8 cellular contexts compared by ENCODE assay signal in genomic region chr12:113260127-113260526, GRCh38. TPM values are rescaled to one million over a fixed set of nuclear protein-coding genes. Genes with fewer than 3 reads are reported as not detected.
DNase-seq lines count a peak whose midpoint lies in the region; ATAC-seq and TF ChIP-seq lines count a peak whose summit lies in the region.

No MANE protein-coding gene starts in this region.

- no peak for TF ChIP-seq CTCF in right lobe of liver (IDR thresholded peaks at IDR 0.05)
- TF ChIP-seq CTCF in thoracic aorta (IDR thresholded peaks at IDR 0.05): no peak

- H3K4me3 ChIP-seq in right lobe of liver (no peak overlapping the region), thoracic aorta (no peak overlapping the region)
- H3K4me3 ChIP-seq in effector memory CD4-positive, alpha-beta T cell (ENCODE audit: insufficient read depth, low read depth, low read length, poor library complexity, severe bottlenecking): no peak overlapping the region

- no peaks in the 10 kb centered on the region for H3K27me3 ChIP-seq in right lobe of liver
- no peaks in the 10 kb centered on the region for H3K27me3 ChIP-seq in thoracic aorta (replicated peaks; ENCODE audit: insufficient read depth)
- no peaks in the 10 kb centered on the region for H3K27me3 ChIP-seq in effector memory CD4-positive, alpha-beta T cell (replicated peaks; ENCODE audit: control insufficient read depth, insufficient read depth, low read length, poor library complexity, severe bottlenecking)

- H3K27ac ChIP-seq in right lobe of liver: peak overlapping the region; percentile 49 to 74 (median 72)
- H3K27ac ChIP-seq in thoracic aorta: peak overlapping the region; percentile 65 to 71
- H3K27ac ChIP-seq in effector memory CD4-positive, alpha-beta T cell (ENCODE audit: insufficient read depth, low read length, poor library complexity, severe bottlenecking): no peak overlapping the region

- H3K27me3 Mint-ChIP-seq in T-helper 2 cell treated with Interferon-gamma antibody and Interleukin-4, amounts not matched to agents 5 μg/mL and 100 μg/mL, for 36 hours (ENCODE audit: low read depth): no peaks in the 10 kb centered on the region
- no peaks in the 10 kb centered on the region for H3K27me3 Mint-ChIP-seq in activated T-helper 1 cell treated with anti-CD3 and anti-CD28 coated beads, Interleukin-12 subunit alpha, Interleukin-12 subunit beta, Interleukin-2, Interleukin-4 antibody, amounts not matched to agents 30 ng/mL and 10 ng/mL and 1 ng/mL, durations not matched to agents 14 hours and 24 hours and 36 hours (ENCODE audit: insufficient read depth)

- WGBS in right lobe of liver (ENCODE audit: insufficient coverage, low coverage, low lambda C conversion rate, missing lambda C conversion rate): 50% methylated on average over 4 of the region's 5 CpGs

- intact Hi-C loops in activated T-helper 1 cell treated with anti-CD3 and anti-CD28 coated beads, Interleukin-12 subunit alpha, Interleukin-12 subunit beta, Interleukin-2, Interleukin-4 antibody, amounts not matched to agents 30 ng/mL and 10 ng/mL and 1 ng/mL, durations not matched to agents 14 hours and 24 hours and 36 hours (cut with micrococcal nuclease): no loop called here
- intact Hi-C loops in right lobe of liver (cut with DNase I): no loop called here

- no peaks in the 10 kb centered on the region for H3K9me3 ChIP-seq in right lobe of liver
- no peaks in the 10 kb centered on the region for H3K9me3 ChIP-seq in thoracic aorta
- no peaks in the 10 kb centered on the region for H3K9me3 ChIP-seq in effector memory CD4-positive, alpha-beta T cell (ENCODE audit: control insufficient read depth, low read length)

- H3K36me3 ChIP-seq in right lobe of liver (peaks cover 0 to 3% (median 0%) of the 10 kb centered on the region in 4 donors), thoracic aorta (peaks cover 11% of the 10 kb centered on the region)
- peaks cover 7% of the 10 kb centered on the region for H3K36me3 ChIP-seq in effector memory CD4-positive, alpha-beta T cell (ENCODE audit: control insufficient read depth, insufficient read depth, low read length)

- DNase-seq in T-helper 2 cell treated with Interferon-gamma antibody and Interleukin-4, amounts not matched to agents 5 μg/mL and 100 μg/mL, for 36 hours (ENCODE audit: low spot score): no peak
- DNase-seq in T-helper 2 cell: no peak
- DNase-seq in activated T-helper 1 cell treated with anti-CD3 and anti-CD28 coated beads, Interleukin-12 subunit alpha, Interleukin-12 subunit beta, Interleukin-2, Interleukin-4 antibody, amounts not matched to agents 30 ng/mL and 10 ng/mL and 1 ng/mL, durations not matched to agents 14 hours and 24 hours and 36 hours (ENCODE audit: low spot score): no peak
- no peak for DNase-seq in right lobe of liver
- DNase-seq in thoracic aorta (ENCODE audit: low spot score): no peak
- no peak for DNase-seq in epidermal melanocyte (ENCODE audit: insufficient read length, low spot score)
- DNase-seq in SKM-1 (lab: John Stamatoyannopoulos, UW; ENCODE audit: unreplicated experiment): no peak
- no peak for DNase-seq in effector memory CD4-positive, alpha-beta T cell

- no peak overlapping the region for H3K4me3 Mint-ChIP-seq in T-helper 2 cell treated with Interferon-gamma antibody and Interleukin-4, amounts not matched to agents 5 μg/mL and 100 μg/mL, for 36 hours
- H3K4me3 Mint-ChIP-seq in activated T-helper 1 cell treated with anti-CD3 and anti-CD28 coated beads, Interleukin-12 subunit alpha, Interleukin-12 subunit beta, Interleukin-2, Interleukin-4 antibody, amounts not matched to agents 30 ng/mL and 10 ng/mL and 1 ng/mL, durations not matched to agents 14 hours and 24 hours and 36 hours: no peak overlapping the region

- peak overlapping the region; percentile 74 for H3K27ac Mint-ChIP-seq in T-helper 2 cell treated with Interferon-gamma antibody and Interleukin-4, amounts not matched to agents 5 μg/mL and 100 μg/mL, for 36 hours
- H3K27ac Mint-ChIP-seq in activated T-helper 1 cell treated with anti-CD3 and anti-CD28 coated beads, Interleukin-12 subunit alpha, Interleukin-12 subunit beta, Interleukin-2, Interleukin-4 antibody, amounts not matched to agents 30 ng/mL and 10 ng/mL and 1 ng/mL, durations not matched to agents 14 hours and 24 hours and 36 hours: peak overlapping the region; percentile 15

- H3K4me1 Mint-ChIP-seq in T-helper 2 cell treated with Interferon-gamma antibody and Interleukin-4, amounts not matched to agents 5 μg/mL and 100 μg/mL, for 36 hours (ENCODE audit: low read depth): peaks cover 47% of the 10 kb centered on the region
- H3K4me1 Mint-ChIP-seq in activated T-helper 1 cell treated with anti-CD3 and anti-CD28 coated beads, Interleukin-12 subunit alpha, Interleukin-12 subunit beta, Interleukin-2, Interleukin-4 antibody, amounts not matched to agents 30 ng/mL and 10 ng/mL and 1 ng/mL, durations not matched to agents 14 hours and 24 hours and 36 hours (ENCODE audit: low read depth): peaks cover 42% of the 10 kb centered on the region

- peaks cover 45% of the 10 kb centered on the region for H3K36me3 Mint-ChIP-seq in T-helper 2 cell treated with Interferon-gamma antibody and Interleukin-4, amounts not matched to agents 5 μg/mL and 100 μg/mL, for 36 hours (ENCODE audit: low read depth)
- H3K36me3 Mint-ChIP-seq in activated T-helper 1 cell treated with anti-CD3 and anti-CD28 coated beads, Interleukin-12 subunit alpha, Interleukin-12 subunit beta, Interleukin-2, Interleukin-4 antibody, amounts not matched to agents 30 ng/mL and 10 ng/mL and 1 ng/mL, durations not matched to agents 14 hours and 24 hours and 36 hours (ENCODE audit: low read depth): peaks cover 17% of the 10 kb centered on the region

- ATAC-seq in right lobe of liver: peak; percentile 9 to 60 (median 30)
- ATAC-seq in thoracic aorta (ENCODE audit: insufficient number of reproducible peaks, low FRiP score, low read depth): no peak

- no peaks in the 10 kb centered on the region for H3K9me3 Mint-ChIP-seq in T-helper 2 cell treated with Interferon-gamma antibody and Interleukin-4, amounts not matched to agents 5 μg/mL and 100 μg/mL, for 36 hours
- H3K9me3 Mint-ChIP-seq in activated T-helper 1 cell treated with anti-CD3 and anti-CD28 coated beads, Interleukin-12 subunit alpha, Interleukin-12 subunit beta, Interleukin-2, Interleukin-4 antibody, amounts not matched to agents 30 ng/mL and 10 ng/mL and 1 ng/mL, durations not matched to agents 14 hours and 24 hours and 36 hours: no peaks in the 10 kb centered on the region

- peaks cover 0 to 69% (median 10%) of the 10 kb centered on the region in 4 donors for H3K4me1 ChIP-seq in right lobe of liver
- H3K4me1 ChIP-seq in thoracic aorta (ENCODE audit: control insufficient read depth in 1 of 2, low read depth in 2 of 2): peaks cover 32 to 38% of the 10 kb centered on the region in 2 donors
- H3K4me1 ChIP-seq in effector memory CD4-positive, alpha-beta T cell (ENCODE audit: control insufficient read depth, insufficient read depth, low read length, poor library complexity, severe bottlenecking): peaks cover 5% of the 10 kb centered on the region

- TF ChIP-seq POLR2A in right lobe of liver (IDR thresholded peaks at IDR 0.05): no peak

RNA-seq across cellular contexts. Expression of gene TPCN1, which starts 38.9 kb away (rescaled TPM):
- total RNA-seq in activated T-helper 1 cell treated with anti-CD3 and anti-CD28 coated beads, Interleukin-12 subunit alpha, Interleukin-12 subunit beta, Interleukin-2, Interleukin-4 antibody, amounts not matched to agents 30 ng/mL and 10 ng/mL and 1 ng/mL, durations not matched to agents 14 hours and 24 hours and 36 hours: 31.4 and 35.4 TPM in 2 replicates
- total RNA-seq in right lobe of liver (10 to 100 TPM; 18.0 to 34.6 (median 28.3) TPM), thoracic aorta (10 to 100 TPM; 84.1 to 93.5 TPM)
